In genomic region chr1:192579319-192579738, GRCh38 we compare ENCODE assay signal across 9 cellular contexts. TPM values are rescaled to one million over a fixed set of nuclear protein-coding genes. Genes with fewer than 3 reads are reported as not detected.
DNase-seq lines count a peak whose midpoint lies in the region; ATAC-seq lines count a peak whose summit lies in the region.
"Had no signal": no experiment of that assay in that cellular context is flagged by ENCODE, and none has a peak within 500 bp of the region (broad histone marks: within the 10 kb centered on the region; RNA-seq: fewer than 3 reads in every experiment).

No MANE protein-coding gene starts in this region.

- no peaks in the 10 kb centered on the region for H3K9me3 Mint-ChIP-seq in central memory CD8-positive, alpha-beta T cell

- DNase-seq in central memory CD8-positive, alpha-beta T cell (ENCODE audit: low spot score in 2 of 2): no peak
- DNase-seq in renal cortical epithelial cell (ENCODE audit: low read depth) (peak; percentile 30), OCI-M1 (lab: John Stamatoyannopoulos, UW) (no peak), NCI-H1436 (lab: John Stamatoyannopoulos, UW) (no peak)
- DNase-seq in activated CD8-positive, alpha-beta memory T cell treated with anti-CD3 and anti-CD28 coated beads for 24 hours: no peak
- DNase-seq in activated effector memory CD4-positive, alpha-beta T cell treated with anti-CD3 and anti-CD28 coated beads, Interleukin-2, amount 50 U/mL, for 16 hours: no peak
- DNase-seq: SW 1271 had no signal

- ATAC-seq in GM18861 (IDR thresholded peaks at IDR 0.05; ENCODE audit: unreplicated experiment) (peak; percentile 19), HG03442 (IDR thresholded peaks at IDR 0.05; ENCODE audit: unreplicated experiment) (peak; percentile 28)
- ATAC-seq in central memory CD8-positive, alpha-beta T cell (replicated peaks; ENCODE audit: extremely low read depth, poor library complexity, severe bottlenecking): no peak

- no peaks in the 10 kb centered on the region for H3K27me3 Mint-ChIP-seq in central memory CD8-positive, alpha-beta T cell

- H3K36me3 Mint-ChIP-seq in central memory CD8-positive, alpha-beta T cell (ENCODE audit: insufficient read depth): peaks cover 32% of the 10 kb centered on the region

- H3K4me3 Mint-ChIP-seq in central memory CD8-positive, alpha-beta T cell: peak overlapping the region; percentile 50

- peak overlapping the region; percentile 98 for H3K27ac Mint-ChIP-seq in central memory CD8-positive, alpha-beta T cell (ENCODE audit: low read depth)

- H3K4me1 Mint-ChIP-seq in central memory CD8-positive, alpha-beta T cell: peaks cover 40% of the 10 kb centered on the region

RNA-seq across cellular contexts. Expression of gene RGS1, which starts 3.8 kb away (rescaled TPM):
- not detected in 2 replicates for total RNA-seq in renal cortical epithelial cell

RNA-seq across cellular contexts. Expression of gene RGS13, which starts 56.6 kb away (rescaled TPM):
- total RNA-seq in renal cortical epithelial cell: not detected in 2 replicates
